Comparison of ENCODE assay signal across 8 cellular contexts in genomic region chr19:37594064-37594981, GRCh38. TPM values are rescaled to one million over a fixed set of nuclear protein-coding genes. Genes with fewer than 3 reads are reported as not detected.
DNase-seq lines count a peak whose midpoint lies in the region; ATAC-seq and TF ChIP-seq lines count a peak whose summit lies in the region.

ZNF540 (plus strand) TSS chr19:37594876; CDS start chr19:37598448, 3,572 bp downstream.
ZNF571 (minus strand) TSS chr19:37594792; CDS start chr19:37586676, 8,116 bp downstream.

- H3K4me3 ChIP-seq in GM08714 (ENCODE audit: low read length): peak within 1 kb of the TSS; percentile 67
- H3K4me3 ChIP-seq in heart right ventricle: peak within 1 kb of the TSS; percentile 51 to 98 (median 80)

- ATAC-seq in HG02623 (IDR thresholded peaks at IDR 0.05; ENCODE audit: unreplicated experiment) (peak; percentile 94), T-cell (replicated peaks in 1 of 4) (peak; percentile 95 to 99 (median 98)), heart right ventricle (peak; percentile 99 to 100 (median 100))

- H3K4me1 ChIP-seq in heart right ventricle: peaks cover 0 to 22% (median 15%) of the 10 kb centered on the region in 9 donors

- CTCF ChIA-PET in T-cell (lab: Charles Lee): interaction anchor here in 1 of 2 donors (0.5 to 1.3 kb wide), 6 partner anchors 88 to 744 kb away, joined by 3 to 9 read pairs (median 4); partner anchors contain the start of genes ZNF569, ZNF573 and ZNF793

- intact Hi-C loops in heart right ventricle (cut with DNase I): loop anchor here in 2 of 10 donors (10.0 kb wide), 1 partner anchor 100 kb away; no protein-coding TSS in a partner anchor

- peaks cover 0 to 34% (median 4%) of the 10 kb centered on the region in 11 donors for H3K9me3 ChIP-seq in heart right ventricle

- peaks cover 37 to 45% (median 41%) of the 10 kb centered on the region in 3 donors for H3K4me1 Mint-ChIP-seq in T-cell
- peaks cover 19% of the 10 kb centered on the region for H3K4me1 Mint-ChIP-seq in type B pancreatic cell (ENCODE audit: unreplicated experiment)

- H3K27me3 Mint-ChIP-seq in T-cell: no peaks in the 10 kb centered on the region
- H3K27me3 Mint-ChIP-seq in type B pancreatic cell: peaks cover 8% of the 10 kb centered on the region

- peak within 1 kb of the TSS; percentile 63 to 93 (median 90) for H3K27ac ChIP-seq in heart right ventricle

- H3K4me3 Mint-ChIP-seq in T-cell (peak within 1 kb of the TSS; percentile 91 to 99 (median 98)), type B pancreatic cell (peak within 1 kb of the TSS; percentile 98)

- POLR2A ChIA-PET in T-cell (lab: Charles Lee): interaction anchor here (0.6 to 1.8 kb wide), 12 partner anchors 21 to 743 kb away, joined by 3 to 9 read pairs (median 4); partner anchors contain the start of genes ZNF345 (in 1 of the 2), ZNF527 (in 1 of the 2), ZNF569 (in 1 of the 2) and ZNF570 (in 1 of the 2)

- 0% methylated on average over 58 of the region's 58 CpGs for WGBS in heart right ventricle, 2 donors

- H3K27me3 ChIP-seq in heart right ventricle: no peaks in the 10 kb centered on the region

- H3K36me3 ChIP-seq in heart right ventricle: peaks cover 0 to 29% (median 9%) of the 10 kb centered on the region in 9 donors

- H3K9me3 Mint-ChIP-seq in T-cell (peaks cover 10 to 24% (median 15%) of the 10 kb centered on the region in 3 donors), type B pancreatic cell (no peaks in the 10 kb centered on the region)

- H3K27ac Mint-ChIP-seq in T-cell (peak within 1 kb of the TSS; percentile 94 to 99), type B pancreatic cell (peak within 1 kb of the TSS; percentile 98)

- H3K36me3 Mint-ChIP-seq in T-cell: peaks cover 50% of the 10 kb centered on the region
- H3K36me3 Mint-ChIP-seq in type B pancreatic cell: peaks cover 12% of the 10 kb centered on the region

- TF ChIP-seq CTCF in heart right ventricle (IDR thresholded peaks at IDR 0.05): no peak
- TF ChIP-seq CTCF in type B pancreatic cell (conservative IDR thresholded peaks at IDR 0.05): no peak

- peak; percentile 86 for DNase-seq in NCI-H128 (lab: John Stamatoyannopoulos, UW; ENCODE audit: unreplicated experiment)
- peak; percentile 79 to 95 (median 92) for DNase-seq in T-cell
- DNase-seq in amniotic stem cell (lab: John Stamatoyannopoulos, UW): peak; percentile 92
- peak; percentile 92 to 95 for DNase-seq in heart right ventricle
- peak; percentile 93 for DNase-seq in pons (ENCODE audit: low spot score)
- DNase-seq in type B pancreatic cell (ENCODE audit: extremely low spot score, unreplicated experiment): peak; percentile 92

RNA-seq across cellular contexts. Expression of gene ZNF540, which starts in this region (rescaled TPM):
- total RNA-seq in T-cell (10 to 100 TPM; 11.7 to 14.7 (median 13.8) TPM), heart right ventricle (1 to 10 TPM; 3.1 to 7.2 (median 5.0) TPM), type B pancreatic cell (ENCODE audit: low replicate concordance) (1.1 and 2.3 TPM in 2 replicates)
- polyA plus RNA-seq in heart right ventricle: 1 to 10 TPM; 2.6 to 7.7 TPM

RNA-seq across cellular contexts. Expression of gene ZNF571, which starts in this region (rescaled TPM):
- 10 to 100 TPM in 3 of 5 donors, 1 to 10 TPM in 2; 6.4 to 16.4 (median 10.1) TPM for total RNA-seq in T-cell
- 1 to 10 TPM; 2.1 to 5.1 (median 3.5) TPM for total RNA-seq in heart right ventricle
- 1 to 10 TPM; 1.2 to 3.3 TPM for polyA plus RNA-seq in heart right ventricle
- total RNA-seq in type B pancreatic cell (ENCODE audit: low replicate concordance): 4.4 and 4.9 TPM in 2 replicates

Comparison
In these comparisons a context has a peak if more than half of its experiments do, and no peak if none do; other contexts are left out.
1. Peak in every context shown above with its lines: DNase-seq, ATAC-seq, H3K4me3 ChIP-seq and H3K27ac ChIP-seq.